In genomic region chr1:181122227-181122626, GRCh38 we compare ENCODE assay signal across 16 cellular contexts.
"Had no signal": no experiment of that assay in that cellular context is flagged by ENCODE, and none has a peak within 500 bp of the region (broad histone marks: within the 10 kb centered on the region; RNA-seq: fewer than 3 reads in every experiment).

No MANE protein-coding gene starts in this region.

- H3K27ac Mint-ChIP-seq: activated naive CD8-positive, alpha-beta T cell treated with anti-CD3 and anti-CD28 coated beads, Interleukin-2, amount 50 U/mL, for 24 hours; activated T-helper 1 cell treated with anti-CD3 and anti-CD28 coated beads, Interleukin-12 subunit alpha, Interleukin-12 subunit beta, Interleukin-2, Interleukin-4 antibody, amounts not matched to agents 30 ng/mL and 10 ng/mL and 1 ng/mL, durations not matched to agents 14 hours and 24 hours and 36 hours; nephron; stimulated activated naive CD8-positive, alpha-beta T cell treated with anti-CD3 and anti-CD28 coated beads, Interleukin-15, amount 100 ng/mL, for 72 hours had no signal

- H3K9me3 Mint-ChIP-seq: activated naive CD8-positive, alpha-beta T cell treated with anti-CD3 and anti-CD28 coated beads, Interleukin-2, amount 50 U/mL, for 24 hours; activated T-helper 1 cell treated with anti-CD3 and anti-CD28 coated beads, Interleukin-12 subunit alpha, Interleukin-12 subunit beta, Interleukin-2, Interleukin-4 antibody, amounts not matched to agents 30 ng/mL and 10 ng/mL and 1 ng/mL, durations not matched to agents 14 hours and 24 hours and 36 hours; nephron; stimulated activated naive CD8-positive, alpha-beta T cell treated with anti-CD3 and anti-CD28 coated beads, Interleukin-15, amount 100 ng/mL, for 72 hours had no signal

- H3K27me3 ChIP-seq: ascending aorta, breast epithelium, hepatocyte, right lobe of liver, testis had no signal

- H3K4me3 Mint-ChIP-seq: activated naive CD8-positive, alpha-beta T cell treated with anti-CD3 and anti-CD28 coated beads, Interleukin-2, amount 50 U/mL, for 24 hours; activated T-helper 1 cell treated with anti-CD3 and anti-CD28 coated beads, Interleukin-12 subunit alpha, Interleukin-12 subunit beta, Interleukin-2, Interleukin-4 antibody, amounts not matched to agents 30 ng/mL and 10 ng/mL and 1 ng/mL, durations not matched to agents 14 hours and 24 hours and 36 hours; nephron; stimulated activated naive CD8-positive, alpha-beta T cell treated with anti-CD3 and anti-CD28 coated beads, Interleukin-15, amount 100 ng/mL, for 72 hours had no signal

- H3K27me3 Mint-ChIP-seq: activated naive CD8-positive, alpha-beta T cell treated with anti-CD3 and anti-CD28 coated beads, Interleukin-2, amount 50 U/mL, for 24 hours had no signal

- H3K9me3 ChIP-seq: ascending aorta, breast epithelium, right lobe of liver, testis had no signal

- DNase-seq: activated CD4-positive, CD25-positive, alpha-beta regulatory T cell treated with anti-CD3 and anti-CD28 coated beads, Interleukin-2, amount 50 U/mL, for 72 hours; activated naive CD4-positive, alpha-beta T cell; activated naive CD8-positive, alpha-beta T cell treated with anti-CD3 and anti-CD28 coated beads, Interleukin-2, amount 50 U/mL, for 24 hours; dermis blood vessel endothelial cell; left ventricle myocardium superior; mesendoderm; occipital lobe; right lobe of liver; stimulated activated naive CD8-positive, alpha-beta T cell treated with anti-CD3 and anti-CD28 coated beads, Interleukin-15, amount 100 ng/mL, for 72 hours; T-helper 1 cell; testis had no signal

- H3K27ac ChIP-seq: ascending aorta, right lobe of liver, testis had no signal

- H3K4me1 ChIP-seq: ascending aorta, testis had no signal

- ATAC-seq: activated naive CD8-positive, alpha-beta T cell treated with anti-CD3 and anti-CD28 coated beads, Interleukin-2, amount 50 U/mL, for 24 hours; left ventricle myocardium superior; right lobe of liver; stimulated activated naive CD8-positive, alpha-beta T cell treated with anti-CD3 and anti-CD28 coated beads, Interleukin-15, amount 100 ng/mL, for 72 hours had no signal

- H3K4me3 ChIP-seq: ascending aorta, breast epithelium, hepatocyte, right lobe of liver, testis had no signal

- H3K36me3 ChIP-seq: ascending aorta, breast epithelium, right lobe of liver had no signal
